Comparison of ENCODE assay signal across 7 cellular contexts in the genomic region with DNA sequence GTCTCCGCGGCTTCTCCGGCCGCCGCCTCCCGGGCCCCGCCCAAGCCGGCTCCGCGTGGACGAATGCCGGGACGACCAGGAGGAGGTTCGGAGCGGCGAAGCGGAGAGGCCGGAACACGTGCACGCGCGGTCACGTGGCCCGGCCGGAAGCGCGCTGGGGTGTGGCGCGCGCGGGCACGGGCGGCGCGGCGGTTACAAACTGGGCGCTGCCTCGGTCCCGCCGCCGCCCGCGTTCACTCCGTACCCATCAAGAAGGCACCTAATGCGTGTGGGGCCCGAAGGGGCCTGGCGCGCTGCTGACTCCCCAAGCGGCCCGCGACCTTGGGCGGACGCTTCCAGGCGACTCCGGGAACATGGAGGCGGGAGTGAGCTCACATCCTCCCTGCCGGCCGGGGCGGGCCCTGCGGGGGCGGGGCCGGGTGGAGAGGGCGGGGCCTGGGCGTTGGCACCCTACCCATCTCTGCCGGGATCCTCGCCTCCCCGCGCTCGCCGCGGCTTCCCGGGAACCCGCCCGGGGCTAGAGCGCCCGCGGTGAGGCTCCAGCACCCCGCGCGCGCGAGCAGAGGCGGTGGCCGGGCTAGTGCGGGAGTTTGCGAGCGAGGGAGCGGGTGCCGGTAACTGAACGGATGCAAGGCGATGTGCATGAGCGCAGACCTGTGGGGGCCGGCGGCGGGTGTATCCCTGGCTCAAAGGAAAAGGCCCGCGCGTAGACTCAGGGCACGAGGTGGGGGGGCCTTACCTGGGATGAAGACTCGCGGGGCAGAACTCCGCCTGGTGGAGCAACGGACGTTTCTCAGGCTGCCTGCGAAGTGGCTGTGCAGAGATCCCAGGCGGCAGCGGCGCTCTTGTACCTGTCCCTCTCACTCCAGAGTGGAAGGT. TPM values are rescaled to one million over a fixed set of nuclear protein-coding genes. Genes with fewer than 3 reads are reported as not detected.
DNase-seq lines count a peak whose midpoint lies in the region; ATAC-seq, FAIRE-seq and TF ChIP-seq lines count a peak whose summit lies in the region.

A gene (minus strand): TSS at position 367 of the 879 bp plus-strand sequence. CDS start 424 bp downstream, outside the sequence.

- 2% methylated on average over 108 of the region's 108 CpGs for WGBS in sigmoid colon, 2 donors

- TF ChIP-seq POLR2A in sigmoid colon (IDR thresholded peaks at IDR 0.05) = peak in 1 of 2 donors; percentile 17

- in situ Hi-C loops in astrocyte of the cerebellum (cut with HindIII; ENCODE audit: low sequenced_read_pairs) = no loop called here

- peak; percentile 80 for FAIRE-seq in GM18507 (lab: Jason Lieb, UNC)

- DNase-seq in GM18507 (ENCODE audit: extremely low spot score, insufficient read length, low read depth) = peak; percentile 84
- peak; percentile 28 for DNase-seq in NCI-H1694 (lab: John Stamatoyannopoulos, UW)
- DNase-seq in T-helper 9 cell = peak; percentile 89
- DNase-seq in astrocyte of the cerebellum (ENCODE audit: low read depth) = peak; percentile 29
- peak; percentile 21 to 93 (median 80) for DNase-seq in hypothalamus (lab: John Stamatoyannopoulos, UW)
- DNase-seq in sigmoid colon = peak; percentile 95

- H3K4me3 ChIP-seq in astrocyte of the cerebellum (ENCODE audit: low read depth, low read length) = peak within 1 kb of the TSS; percentile 57
- peak within 1 kb of the TSS; percentile 58 to 76 (median 62) for H3K4me3 ChIP-seq in sigmoid colon

- TF ChIP-seq EP300 in sigmoid colon (IDR thresholded peaks at IDR 0.05) = no peak

- intact Hi-C loops in sigmoid colon (cut with DNase I) = loop anchor here (2.0 kb wide), 1 partner anchor 464 kb away; a partner anchor contains a TSS

- H3K4me1 ChIP-seq in sigmoid colon = peaks cover 0 to 39% (median 23%) of the 10 kb centered on the region in 4 donors

- ATAC-seq in HG02938 (IDR thresholded peaks at IDR 0.05; ENCODE audit: unreplicated experiment) = peak; percentile 76

- H3K36me3 ChIP-seq in sigmoid colon = peaks cover 0 to 20% (median 0%) of the 10 kb centered on the region in 4 donors

- TF ChIP-seq CTCF in astrocyte of the cerebellum (IDR thresholded peaks at IDR 0.05; ENCODE audit: low read depth, low read length, missing control alignments) (peak; percentile 45), sigmoid colon (IDR thresholded peaks at IDR 0.05) (peak in 2 of 4 experiments; percentile 12 to 15)

- no peaks in the 10 kb centered on the region for H3K27me3 ChIP-seq in sigmoid colon

- no peaks in the 10 kb centered on the region for H3K9me3 ChIP-seq in sigmoid colon

- H3K27ac ChIP-seq in sigmoid colon = peak within 1 kb of the TSS; percentile 89 to 95 (median 93)

RNA-seq across cellular contexts. Expression of the gene that starts here (rescaled TPM):
- 10 to 100 TPM; 16.8 to 32.1 (median 25.0) TPM for total RNA-seq in sigmoid colon
- polyA plus RNA-seq in sigmoid colon = 1 to 10 TPM; 1.6 to 9.7 (median 1.8) TPM

Comparison
In these comparisons a context has a peak if more than half of its experiments do, and no peak if none do; other contexts are left out.
1. Peak in every context shown above with its lines: DNase-seq, ATAC-seq, H3K4me3 ChIP-seq and H3K27ac ChIP-seq.
2. DNase-seq: peak in every context shown above with its lines; median percentile 95 in sigmoid colon; 89 in T-helper 9 cell; 84 in GM18507; 80 in hypothalamus; 29 in astrocyte of the cerebellum; 28 in NCI-H1694.